ENCODE assay signal across 2 cellular contexts in the genomic region with DNA sequence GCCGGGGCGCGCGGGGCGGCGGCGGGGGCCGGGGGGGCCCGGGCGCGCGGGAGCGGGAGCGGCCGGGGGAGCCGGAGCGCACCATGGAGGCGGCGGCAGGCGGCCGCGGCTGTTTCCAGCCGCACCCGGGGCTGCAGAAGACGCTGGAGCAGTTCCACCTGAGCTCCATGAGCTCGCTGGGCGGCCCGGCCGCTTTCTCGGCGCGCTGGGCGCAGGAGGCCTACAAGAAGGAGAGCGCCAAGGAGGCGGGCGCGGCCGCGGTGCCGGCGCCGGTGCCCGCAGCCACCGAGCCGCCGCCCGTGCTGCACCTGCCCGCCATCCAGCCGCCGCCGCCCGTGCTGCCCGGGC.
TF ChIP-seq lines count a peak whose summit lies in the region.

No MANE protein-coding gene starts in this region.

TF ChIP-seq in GM12878, 131 proteins besides CTCF, POLR2A, EP300 and RAD21:
- peak; percentile 25; the same call in 1 of the 2 replicates for TF ChIP-seq GATAD2B (conservative IDR thresholded peaks at IDR 0.05; ENCODE audit: low read depth)
- 0 out of 2 replicates have a peak, but pooled peaks have one; percentile 33 for TF ChIP-seq BACH1 (IDR thresholded peaks at IDR 0.05; ENCODE audit: borderline replicate concordance)
- peak; percentile 44; the same call in 1 of the 2 replicates for TF ChIP-seq DPF2 (IDR thresholded peaks at IDR 0.05)
- no peak for TF ChIP-seq RBBP5 (conservative IDR thresholded peaks at IDR 0.05)
- TF ChIP-seq, protein P1, sequence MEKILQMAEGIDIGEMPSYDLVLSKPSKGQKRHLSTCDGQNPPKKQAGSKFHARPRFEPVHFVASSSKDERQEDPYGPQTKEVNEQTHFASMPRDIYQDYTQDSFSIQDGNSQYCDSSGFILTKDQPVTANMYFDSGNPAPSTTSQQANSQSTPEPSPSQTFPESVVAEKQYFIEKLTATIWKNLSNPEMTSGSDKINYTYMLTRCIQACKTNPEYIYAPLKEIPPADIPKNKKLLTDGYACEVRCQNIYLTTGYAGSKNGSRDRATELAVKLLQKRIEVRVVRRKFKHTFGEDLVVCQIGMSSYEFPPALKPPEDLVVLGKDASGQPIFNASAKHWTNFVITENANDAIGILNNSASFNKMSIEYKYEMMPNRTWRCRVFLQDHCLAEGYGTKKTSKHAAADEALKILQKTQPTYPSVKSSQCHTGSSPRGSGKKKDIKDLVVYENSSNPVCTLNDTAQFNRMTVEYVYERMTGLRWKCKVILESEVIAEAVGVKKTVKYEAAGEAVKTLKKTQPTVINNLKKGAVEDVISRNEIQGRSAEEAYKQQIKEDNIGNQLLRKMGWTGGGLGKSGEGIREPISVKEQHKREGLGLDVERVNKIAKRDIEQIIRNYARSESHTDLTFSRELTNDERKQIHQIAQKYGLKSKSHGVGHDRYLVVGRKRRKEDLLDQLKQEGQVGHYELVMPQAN (conservative IDR thresholded peaks at IDR 0.05) = 0 out of 2 replicates have a peak, but pooled peaks have one; percentile 31
- TF ChIP-seq CHD1 (IDR thresholded peaks at IDR 0.05; ENCODE audit: low read depth, low read length) = no peak
- TF ChIP-seq IKZF1 (conservative IDR thresholded peaks at IDR 0.05) = peak; percentile 49; the same call in 1 of the 2 replicates

TF ChIP-seq in HepG2, 621 proteins besides CTCF, POLR2A, EP300 and RAD21:
- TF ChIP-seq STAG1 (CRISPR knock-in tag; IDR thresholded peaks at IDR 0.05) (no peak), ELF4 (CRISPR knock-in tag; IDR thresholded peaks at IDR 0.05; ENCODE audit: borderline replicate concordance) (no peak), ZNF354B (CRISPR knock-in tag; IDR thresholded peaks at IDR 0.05) (no peak), ZNF550 (CRISPR knock-in tag; IDR thresholded peaks at IDR 0.05; ENCODE audit: borderline replicate concordance) (no peak)
TF ChIP-seq in HepG2: peak in this region for 0.
